In the genomic region with DNA sequence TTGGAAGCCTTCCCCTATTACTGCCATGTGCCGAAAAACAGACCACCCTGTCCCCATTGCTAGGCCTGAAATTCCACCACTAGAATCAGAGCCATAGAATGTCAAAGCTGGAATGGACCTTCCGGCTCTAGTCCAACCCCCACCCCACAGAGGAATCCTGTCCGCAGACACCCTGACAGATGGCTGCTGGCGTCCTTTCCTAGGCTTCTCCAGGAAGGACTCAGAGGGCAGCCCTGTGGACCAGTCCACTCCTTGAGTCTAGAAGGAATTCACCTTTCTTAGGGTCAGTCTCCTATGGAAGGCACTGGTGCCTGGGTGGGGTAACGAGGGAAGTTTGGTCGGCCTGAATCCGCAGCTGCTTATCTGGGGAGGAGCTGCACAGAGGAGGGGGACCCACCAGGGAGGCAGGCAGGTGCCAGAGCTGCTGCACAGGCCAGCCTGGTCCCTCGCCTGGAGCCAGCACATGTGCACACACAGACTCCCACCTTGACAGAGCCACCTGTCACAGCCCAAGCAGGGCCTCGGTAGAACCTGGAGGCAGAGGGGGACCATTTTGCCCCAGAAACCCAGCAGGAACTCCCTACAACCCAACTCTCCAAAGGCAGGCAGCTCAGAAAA, we compare ENCODE assay signal across 7 cellular contexts. TPM values are rescaled to one million over a fixed set of nuclear protein-coding genes. Genes with fewer than 3 reads are reported as not detected.
DNase-seq lines count a peak whose midpoint lies in the region; ATAC-seq and TF ChIP-seq lines count a peak whose summit lies in the region.

No MANE protein-coding gene starts in this region.

- intact Hi-C loops in sigmoid colon (cut with DNase I), result loop anchor here (5.0 kb wide), 1 partner anchor 42 kb away; no protein-coding TSS in a partner anchor

- POLR2A ChIA-PET in WTC11 (lab: Charles Lee), result interaction anchor here (0.5 to 1.0 kb wide), 4 partner anchors 25 to 811 kb away, joined by 3 to 4 read pairs (median 3); no protein-coding TSS in a partner anchor

- H3K4me1 ChIP-seq in sigmoid colon (peaks cover 0 to 68% (median 55%) of the 10 kb centered on the region in 4 donors), MM.1S (ENCODE audit: low read length) (peaks cover 4% of the 10 kb centered on the region; the same call in 1 of the 2 replicates)

- H3K4me2 ChIP-seq in MM.1S (ENCODE audit: low read depth, low read length), result no peak overlapping the region

- H3K27ac ChIP-seq in sigmoid colon (peak overlapping the region; percentile 87 to 93 (median 92)), MM.1S (ENCODE audit: low read length) (no peak overlapping the region)

- no peaks in the 10 kb centered on the region for H3K36me3 Mint-ChIP-seq in WTC11
- no peaks in the 10 kb centered on the region for H3K36me3 Mint-ChIP-seq in glutamatergic neuron (ENCODE audit: unreplicated experiment)

- H3K4me3 ChIP-seq in sigmoid colon (peak overlapping the region in 3 of 4 donors; percentile 62 to 89 (median 84)), MM.1S (ENCODE audit: low read length) (no peak overlapping the region)

- in situ Hi-C loops in G401 (cut with HindIII; ENCODE audit: low sequenced_read_pairs), result no loop called here

- DNase-seq in G401 (ENCODE audit: low spot score), result peak; percentile 85
- no peak for DNase-seq in WTC11 (ENCODE audit: low spot score)
- no peak for DNase-seq in glutamatergic neuron
- peak; percentile 75 for DNase-seq in sigmoid colon
- no peak for DNase-seq in MM.1S
- DNase-seq in stimulated activated CD4-positive, alpha-beta T cell treated with anti-CD3 and anti-CD28 coated beads, Interleukin-2, amount 100 ng/mL, for 24 hours, result no peak
- DNase-seq in OCI-M2 (lab: John Stamatoyannopoulos, UW; ENCODE audit: unreplicated experiment), result no peak

- H3K4me1 Mint-ChIP-seq in WTC11 (peaks cover 60% of the 10 kb centered on the region), glutamatergic neuron (ENCODE audit: low read depth, unreplicated experiment) (peaks cover 15% of the 10 kb centered on the region)

- no peaks in the 10 kb centered on the region for H3F3A ChIP-seq in MM.1S (ENCODE audit: insufficient read depth, low read length)

- no peak overlapping the region for H2AFZ ChIP-seq in MM.1S (ENCODE audit: low read length)

- H3K9me3 Mint-ChIP-seq in WTC11 (no peaks in the 10 kb centered on the region), glutamatergic neuron (ENCODE audit: unreplicated experiment) (peaks cover 1% of the 10 kb centered on the region)

- peaks cover 3% of the 10 kb centered on the region for H3K79me2 ChIP-seq in MM.1S (ENCODE audit: low read length)

- TF ChIP-seq POLR2A in sigmoid colon (IDR thresholded peaks at IDR 0.05), result no peak

- CTCF ChIA-PET in WTC11 (lab: Charles Lee), result interaction anchor here (0.7 to 8.8 kb wide), 15 partner anchors 11 to 326 kb away, joined by 3 to 74 read pairs (median 4); no protein-coding TSS in a partner anchor

- H3K4me3 Mint-ChIP-seq in WTC11, result peak overlapping the region; percentile 64
- H3K4me3 Mint-ChIP-seq in glutamatergic neuron (ENCODE audit: unreplicated experiment), result peak overlapping the region; percentile 52

- H3K27me3 Mint-ChIP-seq in WTC11 (ENCODE audit: low read depth) (peaks cover 13% of the 10 kb centered on the region), glutamatergic neuron (ENCODE audit: unreplicated experiment) (peaks cover 7% of the 10 kb centered on the region)

- no peaks in the 10 kb centered on the region for H3K9me3 ChIP-seq in sigmoid colon
- no peaks in the 10 kb centered on the region for H3K9me3 ChIP-seq in MM.1S (replicated peaks; ENCODE audit: insufficient read depth, low read length)

- H3K9me2 ChIP-seq in MM.1S (replicated peaks; ENCODE audit: insufficient read depth, low read length), result no peaks in the 10 kb centered on the region

- no peak for ATAC-seq in WTC11

- no peak for TF ChIP-seq EP300 in sigmoid colon (IDR thresholded peaks at IDR 0.05)

- 76 to 81% methylated on average over 9 of the region's 9 CpGs for WGBS in sigmoid colon, 2 donors

- no peaks in the 10 kb centered on the region for H3K27me3 ChIP-seq in sigmoid colon
- no peaks in the 10 kb centered on the region for H3K27me3 ChIP-seq in MM.1S (replicated peaks; ENCODE audit: insufficient read depth, low read length)

- no peaks in the 10 kb centered on the region; the same call in 1 of the 2 replicates for H4K20me1 ChIP-seq in MM.1S (ENCODE audit: insufficient read depth, low read length)

- TF ChIP-seq CTCF in WTC11 (IDR thresholded peaks at IDR 0.05) (no peak), glutamatergic neuron (IDR thresholded peaks at IDR 0.05; ENCODE audit: partially characterized antibody, unreplicated experiment) (no peak), sigmoid colon (IDR thresholded peaks at IDR 0.05) (no peak), MM.1S (IDR thresholded peaks at IDR 0.05; ENCODE audit: low read length) (no peak)

- H3K36me3 ChIP-seq in sigmoid colon (no peaks in the 10 kb centered on the region), MM.1S (replicated peaks; ENCODE audit: insufficient read depth, low read length) (no peaks in the 10 kb centered on the region)

- no peak overlapping the region for H3K9ac ChIP-seq in MM.1S (ENCODE audit: low read length)

- H3K27ac Mint-ChIP-seq in WTC11 (peak overlapping the region; percentile 87), glutamatergic neuron (ENCODE audit: unreplicated experiment) (no peak overlapping the region)

TF ChIP-seq in WTC11, 78 proteins besides CTCF, POLR2A, EP300 and RAD21 (continues in another document):
- TF ChIP-seq, protein P1, sequence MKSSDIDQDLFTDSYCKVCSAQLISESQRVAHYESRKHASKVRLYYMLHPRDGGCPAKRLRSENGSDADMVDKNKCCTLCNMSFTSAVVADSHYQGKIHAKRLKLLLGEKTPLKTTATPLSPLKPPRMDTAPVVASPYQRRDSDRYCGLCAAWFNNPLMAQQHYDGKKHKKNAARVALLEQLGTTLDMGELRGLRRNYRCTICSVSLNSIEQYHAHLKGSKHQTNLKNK (CRISPR knock-in tag; IDR thresholded peaks at IDR 0.05), result no peak
- TF ChIP-seq JUN (CRISPR knock-in tag; IDR thresholded peaks at IDR 0.05), result no peak
- TF ChIP-seq, protein P2, sequence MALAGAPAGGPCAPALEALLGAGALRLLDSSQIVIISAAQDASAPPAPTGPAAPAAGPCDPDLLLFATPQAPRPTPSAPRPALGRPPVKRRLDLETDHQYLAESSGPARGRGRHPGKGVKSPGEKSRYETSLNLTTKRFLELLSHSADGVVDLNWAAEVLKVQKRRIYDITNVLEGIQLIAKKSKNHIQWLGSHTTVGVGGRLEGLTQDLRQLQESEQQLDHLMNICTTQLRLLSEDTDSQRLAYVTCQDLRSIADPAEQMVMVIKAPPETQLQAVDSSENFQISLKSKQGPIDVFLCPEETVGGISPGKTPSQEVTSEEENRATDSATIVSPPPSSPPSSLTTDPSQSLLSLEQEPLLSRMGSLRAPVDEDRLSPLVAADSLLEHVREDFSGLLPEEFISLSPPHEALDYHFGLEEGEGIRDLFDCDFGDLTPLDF (CRISPR knock-in tag; IDR thresholded peaks at IDR 0.05), result no peak
- no peak for TF ChIP-seq ATF1 (CRISPR knock-in tag; IDR thresholded peaks at IDR 0.05)
- TF ChIP-seq GABPB1 (CRISPR knock-in tag; IDR thresholded peaks at IDR 0.05), result no peak
- TF ChIP-seq, protein P3, sequence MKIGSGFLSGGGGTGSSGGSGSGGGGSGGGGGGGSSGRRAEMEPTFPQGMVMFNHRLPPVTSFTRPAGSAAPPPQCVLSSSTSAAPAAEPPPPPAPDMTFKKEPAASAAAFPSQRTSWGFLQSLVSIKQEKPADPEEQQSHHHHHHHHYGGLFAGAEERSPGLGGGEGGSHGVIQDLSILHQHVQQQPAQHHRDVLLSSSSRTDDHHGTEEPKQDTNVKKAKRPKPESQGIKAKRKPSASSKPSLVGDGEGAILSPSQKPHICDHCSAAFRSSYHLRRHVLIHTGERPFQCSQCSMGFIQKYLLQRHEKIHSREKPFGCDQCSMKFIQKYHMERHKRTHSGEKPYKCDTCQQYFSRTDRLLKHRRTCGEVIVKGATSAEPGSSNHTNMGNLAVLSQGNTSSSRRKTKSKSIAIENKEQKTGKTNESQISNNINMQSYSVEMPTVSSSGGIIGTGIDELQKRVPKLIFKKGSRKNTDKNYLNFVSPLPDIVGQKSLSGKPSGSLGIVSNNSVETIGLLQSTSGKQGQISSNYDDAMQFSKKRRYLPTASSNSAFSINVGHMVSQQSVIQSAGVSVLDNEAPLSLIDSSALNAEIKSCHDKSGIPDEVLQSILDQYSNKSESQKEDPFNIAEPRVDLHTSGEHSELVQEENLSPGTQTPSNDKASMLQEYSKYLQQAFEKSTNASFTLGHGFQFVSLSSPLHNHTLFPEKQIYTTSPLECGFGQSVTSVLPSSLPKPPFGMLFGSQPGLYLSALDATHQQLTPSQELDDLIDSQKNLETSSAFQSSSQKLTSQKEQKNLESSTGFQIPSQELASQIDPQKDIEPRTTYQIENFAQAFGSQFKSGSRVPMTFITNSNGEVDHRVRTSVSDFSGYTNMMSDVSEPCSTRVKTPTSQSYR (CRISPR knock-in tag; IDR thresholded peaks at IDR 0.05), result no peak
- TF ChIP-seq GRHL2 (CRISPR knock-in tag; IDR thresholded peaks at IDR 0.05; ENCODE audit: insufficient replicate concordance, severe bottlenecking), result no peak
- TF ChIP-seq, protein P4, sequence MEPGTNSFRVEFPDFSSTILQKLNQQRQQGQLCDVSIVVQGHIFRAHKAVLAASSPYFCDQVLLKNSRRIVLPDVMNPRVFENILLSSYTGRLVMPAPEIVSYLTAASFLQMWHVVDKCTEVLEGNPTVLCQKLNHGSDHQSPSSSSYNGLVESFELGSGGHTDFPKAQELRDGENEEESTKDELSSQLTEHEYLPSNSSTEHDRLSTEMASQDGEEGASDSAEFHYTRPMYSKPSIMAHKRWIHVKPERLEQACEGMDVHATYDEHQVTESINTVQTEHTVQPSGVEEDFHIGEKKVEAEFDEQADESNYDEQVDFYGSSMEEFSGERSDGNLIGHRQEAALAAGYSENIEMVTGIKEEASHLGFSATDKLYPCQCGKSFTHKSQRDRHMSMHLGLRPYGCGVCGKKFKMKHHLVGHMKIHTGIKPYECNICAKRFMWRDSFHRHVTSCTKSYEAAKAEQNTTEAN (CRISPR knock-in tag; IDR thresholded peaks at IDR 0.05), result no peak
- no peak for TF ChIP-seq IRF2 (CRISPR knock-in tag; IDR thresholded peaks at IDR 0.05; ENCODE audit: borderline replicate concordance, low read depth)
- TF ChIP-seq NR1H2 (CRISPR knock-in tag; IDR thresholded peaks at IDR 0.05), result no peak
- no peak for TF ChIP-seq ZNF671 (CRISPR knock-in tag; IDR thresholded peaks at IDR 0.05)

RNA-seq across cellular contexts. Expression of a gene that starts 2.5 kb away (rescaled TPM):
- total RNA-seq in G401 (2014; rRNA removed; shearing (Covaris generic)), result 11.5 and 11.8 TPM in 2 replicates
- 154 to 162 TPM (median 154 TPM) in 3 replicates for total RNA-seq in WTC11 (2021)
- 175 TPM for total RNA-seq in glutamatergic neuron (ENCODE audit: unreplicated experiment)
- 10 to 100 TPM; 16.4 to 30.2 (median 18.3) TPM for total RNA-seq in sigmoid colon
- 10 to 100 TPM in 1 of 3 donors, 1 to 10 TPM in 2; 4.4 to 21.1 (median 4.8) TPM for polyA plus RNA-seq in sigmoid colon

Comparison
In these comparisons a context has a peak if more than half of its experiments do, and no peak if none do; other contexts are left out.
1. DNase-seq: peak in G401 (single experiment) and sigmoid colon (single experiment); none in WTC11 (single experiment), glutamatergic neuron (single experiment), MM.1S (single experiment), stimulated activated CD4-positive, alpha-beta T cell treated with anti-CD3 and anti-CD28 coated beads, Interleukin-2, amount 100 ng/mL, for 24 hours (0 of 2) and OCI-M2 (single experiment).